Comparison of ENCODE assay signal across 16 cellular contexts in the genomic region with DNA sequence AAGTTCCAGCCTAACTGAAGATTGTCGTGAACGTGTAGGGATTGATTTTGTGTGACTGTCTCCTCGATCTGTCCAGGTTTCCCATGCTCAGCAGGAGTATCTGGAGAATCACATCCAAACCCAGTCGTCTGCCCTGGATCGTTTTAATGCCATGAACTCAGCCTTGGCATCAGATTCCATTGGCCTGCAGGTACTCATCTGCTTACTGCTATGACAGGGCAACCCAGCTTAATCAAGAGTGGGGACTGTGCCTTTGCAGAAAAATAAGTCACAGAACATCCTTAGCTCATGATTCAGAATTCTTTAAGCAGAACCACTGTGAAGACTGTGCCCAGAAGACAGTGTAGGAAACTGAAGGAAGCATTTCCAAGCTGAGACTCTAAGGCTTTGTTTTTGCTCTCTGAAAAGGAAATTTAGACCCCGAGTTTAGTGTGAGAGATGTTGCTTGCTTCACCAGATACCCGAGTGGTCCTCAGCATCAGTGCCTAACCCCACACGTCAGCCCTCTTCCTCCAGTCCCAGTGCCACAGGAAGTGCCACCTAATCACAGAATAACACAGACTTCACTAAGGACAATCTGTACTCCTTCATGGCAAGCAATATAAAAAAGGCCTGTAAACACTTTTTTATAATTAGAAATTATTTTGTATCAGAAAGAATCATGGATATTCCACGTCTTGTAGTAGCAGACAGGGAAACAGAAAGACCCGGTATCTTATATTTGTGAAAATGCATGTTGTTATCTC.
"Had no signal": no experiment of that assay in that cellular context is flagged by ENCODE, and none has a peak within 500 bp of the region (broad histone marks: within the 10 kb centered on the region; RNA-seq: fewer than 3 reads in every experiment).

No MANE protein-coding gene starts in this region.

- ATAC-seq: left lung; naive thymus-derived CD4-positive, alpha-beta T cell; stimulated activated effector memory CD8-positive, alpha-beta T cell treated with anti-CD3 and anti-CD28 coated beads, Interleukin-12 subunit alpha, Interleukin-12 subunit beta, amount 100 ng/mL, for 72 hours; stimulated activated naive CD8-positive, alpha-beta T cell treated with anti-CD3 and anti-CD28 coated beads, Interleukin-15, Interleukin-2, amounts not matched to agents 100 U/mL and 50 U/mL, for 24 hours had no signal

- H3K36me3 ChIP-seq: suprapubic skin had no signal

- H3K4me3 ChIP-seq: cardiac muscle cell, coronary artery, dorsolateral prefrontal cortex, left lung, suprapubic skin, tibial artery had no signal

- H3K9me3 ChIP-seq: left lung, suprapubic skin, tibial artery had no signal

- H3K27ac ChIP-seq: cardiac muscle cell, coronary artery, suprapubic skin had no signal

- DNase-seq: effector CD8-positive, alpha-beta T cell; immature natural killer cell; left lung; mammary epithelial cell; naive thymus-derived CD4-positive, alpha-beta T cell; nephron progenitor cell; small intestine; stimulated activated CD4-positive, alpha-beta T cell treated with anti-CD3 and anti-CD28 coated beads, Interleukin-4, amount 100 ng/mL, for 1 hour; stimulated activated CD8-positive, alpha-beta memory T cell treated with anti-CD3 and anti-CD28 coated beads, Interleukin-4, amount 100 ng/mL, for 48 hours; stimulated activated naive CD8-positive, alpha-beta T cell treated with anti-CD3 and anti-CD28 coated beads, Interleukin-15, Interleukin-2, amounts not matched to agents 100 U/mL and 50 U/mL, for 24 hours; tibial artery had no signal

- H3K4me1 ChIP-seq: left lung, suprapubic skin had no signal

- H3K27me3 ChIP-seq: cardiac muscle cell, dorsolateral prefrontal cortex, left lung, suprapubic skin, tibial artery had no signal
